In genomic region chrX:20591246-20591645, GRCh38 we compare ENCODE assay signal across 23 cellular contexts.
DNase-seq lines count a peak whose midpoint lies in the region; ATAC-seq, FAIRE-seq and TF ChIP-seq lines count a peak whose summit lies in the region.
"Had no signal": no experiment of that assay in that cellular context is flagged by ENCODE, and none has a peak within 500 bp of the region (broad histone marks: within the 10 kb centered on the region; RNA-seq: fewer than 3 reads in every experiment).

No MANE protein-coding gene starts in this region.

- TF ChIP-seq CTCF in Caco-2 (IDR thresholded peaks at IDR 0.05; ENCODE audit: insufficient read depth in 1 of 2, low read depth in 1 of 2, low read length in 1 of 2, severe bottlenecking in 1 of 2, unreplicated experiment in 1 of 2) (no peak), HepG2 (CRISPR knock-in tag; IDR thresholded peaks at IDR 0.05) (no peak), right lobe of liver (IDR thresholded peaks at IDR 0.05) (no peak)

- no peak for FAIRE-seq in HepG2 (lab: Jason Lieb, UNC)
- FAIRE-seq: GM12878, GM12892, GM18507, GM19239 had no signal

- peaks cover 6% of the 10 kb centered on the region for H3K4me1 Mint-ChIP-seq in Caco-2 (ENCODE audit: low read depth, unreplicated experiment)
- H3K4me1 Mint-ChIP-seq: B cell had no signal

- H2AFZ ChIP-seq in HepG2 (ENCODE audit: low read length), result no peak overlapping the region

- TF ChIP-seq EP300 in HepG2 (IDR thresholded peaks at IDR 0.05; ENCODE audit: low read depth in 2 of 2, low read length in 2 of 2), result no peak
- no peak for TF ChIP-seq EP300 in HepG2 (CRISPR knock-in tag; IDR thresholded peaks at IDR 0.05; ENCODE audit: borderline replicate concordance)

- POLR2A ChIA-PET in Caco-2 (lab: Charles Lee), result no interaction called here
- POLR2A ChIA-PET in HepG2 (lab: Yijun Ruan, JAX), result no interaction called here

- H3K27ac ChIP-seq in HepG2 (ENCODE audit: extremely low read length, insufficient read depth, low read length), result no peak overlapping the region
- H3K27ac ChIP-seq in right lobe of liver, result no peak overlapping the region
- H3K27ac ChIP-seq: 22Rv1; A549; BLaER1 treated with 17β-estradiol and CSF1 and Interleukin-3, amounts not matched to agents 10 nM and 100 nM; C4-2B had no signal

- no peaks in the 10 kb centered on the region for H3K36me3 ChIP-seq in Caco-2 (ENCODE audit: control insufficient read depth, insufficient read depth, low read length)
- no peaks in the 10 kb centered on the region for H3K36me3 ChIP-seq in HepG2 (replicated peaks in 1 of 2; ENCODE audit: control insufficient read depth in 1 of 2, insufficient read depth in 2 of 2, low read length in 2 of 2)
- H3K36me3 ChIP-seq in right lobe of liver, result no peaks in the 10 kb centered on the region
- H3K36me3 ChIP-seq: BLaER1 treated with 17β-estradiol and CSF1 and Interleukin-3, amounts not matched to agents 10 nM and 100 nM had no signal

- peaks cover 23% of the 10 kb centered on the region for H3K4me1 ChIP-seq in Caco-2
- peaks cover 23% of the 10 kb centered on the region for H3K4me1 ChIP-seq in HepG2 (ENCODE audit: insufficient read depth, low read length)
- H3K4me1 ChIP-seq in right lobe of liver, result no peaks in the 10 kb centered on the region
- H3K4me1 ChIP-seq: BLaER1 treated with 17β-estradiol and CSF1 and Interleukin-3, amounts not matched to agents 10 nM and 100 nM had no signal

- DNase-seq in Caco-2 (no peak), HepG2 (ENCODE audit: low spot score) (peak; percentile 6), right lobe of liver (peak in 1 of 3 donors; percentile 48), NCI-H2171 (lab: John Stamatoyannopoulos, UW) (no peak), medulla oblongata (ENCODE audit: extremely low spot score) (no peak)
- DNase-seq: AML-193; CD4-positive, alpha-beta T cell; CD8-positive, alpha-beta T cell; DMS 273 treated with DMSO at 0.1 percent for 48 hours; DMS153; DMS79; DND-41; EL; GDM1 had no signal

- H3K27me3 ChIP-seq in Caco-2 (replicated peaks; ENCODE audit: control insufficient read depth, insufficient read depth, low read length) (no peaks in the 10 kb centered on the region), HepG2 (ENCODE audit: control insufficient read depth in 1 of 2, insufficient read depth in 2 of 2, low read length in 2 of 2) (no peaks in the 10 kb centered on the region), right lobe of liver (no peaks in the 10 kb centered on the region)
- H3K27me3 ChIP-seq: BLaER1 treated with 17β-estradiol and CSF1 and Interleukin-3, amounts not matched to agents 10 nM and 100 nM had no signal

- in situ Hi-C loops in HepG2 (cut with HindIII; ENCODE audit: extremely low pct_ligation_motif_present, low pct_unique_long_range_greater_than_20kb), result no loop called here

- CTCF ChIA-PET in Caco-2 (lab: Charles Lee), result no interaction called here
- CTCF ChIA-PET in HepG2 (lab: Yijun Ruan, JAX; ENCODE audit: low intra/inter-chr PET ratio, low total read pairs), result no interaction called here

- no peak for TF ChIP-seq RAD21 in HepG2 (CRISPR knock-in tag; IDR thresholded peaks at IDR 0.05)

- no peak for TF ChIP-seq POLR2A in HepG2 (IDR thresholded peaks at IDR 0.05; ENCODE audit: insufficient read depth in 1 of 2, low read depth in 2 of 2, low read length in 2 of 2)
- TF ChIP-seq POLR2A in right lobe of liver (IDR thresholded peaks at IDR 0.05), result no peak

- H3K4me3 Mint-ChIP-seq in Caco-2 (ENCODE audit: unreplicated experiment), result no peak overlapping the region
- H3K4me3 Mint-ChIP-seq: B cell; CD4-positive, alpha-beta T cell; CD8-positive, alpha-beta T cell had no signal

- intact Hi-C loops in Caco-2 (cut with micrococcal nuclease; ENCODE audit: unreplicated experiment) (no loop called here), HepG2 (cut with micrococcal nuclease; ENCODE audit: unreplicated experiment) (no loop called here), right lobe of liver (cut with DNase I) (no loop called here)

- no peak overlapping the region for H3K4me3 ChIP-seq in Caco-2 (ENCODE audit: low read depth, low read length)
- H3K4me3 ChIP-seq in HepG2 (replicated peaks in 1 of 3; ENCODE audit: insufficient read depth in 1 of 3, low read depth in 2 of 3, low read length in 3 of 3), result no peak overlapping the region
- no peak overlapping the region for H3K4me3 ChIP-seq in right lobe of liver
- H3K4me3 ChIP-seq: A549; BLaER1 treated with 17β-estradiol and CSF1 and Interleukin-3, amounts not matched to agents 10 nM and 100 nM; GM12878 had no signal

- peak overlapping the region; percentile 3 for H3K27ac Mint-ChIP-seq in Caco-2 (ENCODE audit: unreplicated experiment)
- H3K27ac Mint-ChIP-seq: B cell; CD4-positive, alpha-beta T cell; CD8-positive, alpha-beta T cell had no signal

- ATAC-seq in HepG2 (peak; percentile 85), right lobe of liver (peak; percentile 73 to 90 (median 78))
- ATAC-seq: CD8-positive, alpha-beta T cell; GM12878 had no signal

- BruUV-seq in Caco-2 (replicated peaks; lab: Mats Ljungman, UMichigan) (no TSS peak), HepG2 (replicated peaks; lab: Mats Ljungman, UMichigan) (no TSS peak)

- H3K27me3 Mint-ChIP-seq in Caco-2 (ENCODE audit: insufficient read depth, unreplicated experiment), result no peaks in the 10 kb centered on the region
- H3K27me3 Mint-ChIP-seq: B cell; CD4-positive, alpha-beta T cell had no signal

- whole genome bisulfite sequencing in HepG2 (ENCODE audit: low lambda C conversion rate), result no CpG with 5 or more reads among the region's 2 CpGs
- WGBS in right lobe of liver (ENCODE audit: insufficient coverage, low coverage, low lambda C conversion rate, missing lambda C conversion rate), result no CpG with 5 or more reads among the region's 2 CpGs

- peaks cover 10% of the 10 kb centered on the region for H3K9me3 Mint-ChIP-seq in Caco-2 (ENCODE audit: unreplicated experiment)
- H3K9me3 Mint-ChIP-seq: CD8-positive, alpha-beta T cell had no signal

- H3K4me2 ChIP-seq in HepG2 (ENCODE audit: low read depth, low read length), result 0 out of 2 replicates have a peak overlapping the region, but pooled peaks have one; percentile 20
- H3K4me2 ChIP-seq: A549; BLaER1 treated with 17β-estradiol and CSF1 and Interleukin-3, amounts not matched to agents 10 nM and 100 nM had no signal

- no peaks in the 10 kb centered on the region for H3K79me2 ChIP-seq in HepG2 (ENCODE audit: insufficient read depth, low read length)

- no peaks in the 10 kb centered on the region for H3K36me3 Mint-ChIP-seq in Caco-2 (ENCODE audit: insufficient read depth, unreplicated experiment)
- H3K36me3 Mint-ChIP-seq: CD8-positive, alpha-beta T cell had no signal

- H3K9ac ChIP-seq in HepG2 (ENCODE audit: insufficient read depth, low read depth, low read length), result no peak overlapping the region
- H3K9ac ChIP-seq: BLaER1 treated with 17β-estradiol and CSF1 and Interleukin-3, amounts not matched to agents 10 nM and 100 nM had no signal

- H4K20me1 ChIP-seq in HepG2 (ENCODE audit: insufficient read depth, low read length), result no peaks in the 10 kb centered on the region
- H4K20me1 ChIP-seq: BLaER1 treated with 17β-estradiol and CSF1 and Interleukin-3, amounts not matched to agents 10 nM and 100 nM had no signal

- H3K9me3 ChIP-seq in Caco-2, result no peaks in the 10 kb centered on the region
- no peaks in the 10 kb centered on the region for H3K9me3 ChIP-seq in HepG2 (ENCODE audit: low read length)
- H3K9me3 ChIP-seq in right lobe of liver, result no peaks in the 10 kb centered on the region

TF ChIP-seq in HepG2, 621 proteins besides CTCF, POLR2A, EP300 and RAD21:
- TF ChIP-seq ZNF768 (CRISPR knock-in tag; IDR thresholded peaks at IDR 0.05), result no peak
- no peak for TF ChIP-seq PCBP1 (IDR thresholded peaks at IDR 0.05; ENCODE audit: borderline replicate concordance, low read depth, low read length)
- peak; percentile 49 for TF ChIP-seq HNF4A (CRISPR knock-in tag; IDR thresholded peaks at IDR 0.05)
- no peak for TF ChIP-seq ELF3 (CRISPR knock-in tag; IDR thresholded peaks at IDR 0.05)
- TF ChIP-seq SMAD1 (CRISPR knock-in tag; IDR thresholded peaks at IDR 0.05; ENCODE audit: borderline replicate concordance, low read depth), result no peak
- 0 out of 2 replicates have a peak, but pooled peaks have one; percentile 10 for TF ChIP-seq HNF4G (IDR thresholded peaks at IDR 0.05; ENCODE audit: borderline replicate concordance, low read depth, low read length)
- TF ChIP-seq HNF4G (CRISPR knock-in tag; IDR thresholded peaks at IDR 0.05; ENCODE audit: borderline replicate concordance, low read depth), result no peak
- no peak for TF ChIP-seq FOXJ3 (CRISPR knock-in tag; IDR thresholded peaks at IDR 0.05; ENCODE audit: borderline replicate concordance)
- TF ChIP-seq SP5 (CRISPR knock-in tag; IDR thresholded peaks at IDR 0.05; ENCODE audit: borderline replicate concordance, low read depth), result peak; percentile 61
- TF ChIP-seq ZNF264 (CRISPR knock-in tag; IDR thresholded peaks at IDR 0.05), result no peak
